In the genomic region with DNA sequence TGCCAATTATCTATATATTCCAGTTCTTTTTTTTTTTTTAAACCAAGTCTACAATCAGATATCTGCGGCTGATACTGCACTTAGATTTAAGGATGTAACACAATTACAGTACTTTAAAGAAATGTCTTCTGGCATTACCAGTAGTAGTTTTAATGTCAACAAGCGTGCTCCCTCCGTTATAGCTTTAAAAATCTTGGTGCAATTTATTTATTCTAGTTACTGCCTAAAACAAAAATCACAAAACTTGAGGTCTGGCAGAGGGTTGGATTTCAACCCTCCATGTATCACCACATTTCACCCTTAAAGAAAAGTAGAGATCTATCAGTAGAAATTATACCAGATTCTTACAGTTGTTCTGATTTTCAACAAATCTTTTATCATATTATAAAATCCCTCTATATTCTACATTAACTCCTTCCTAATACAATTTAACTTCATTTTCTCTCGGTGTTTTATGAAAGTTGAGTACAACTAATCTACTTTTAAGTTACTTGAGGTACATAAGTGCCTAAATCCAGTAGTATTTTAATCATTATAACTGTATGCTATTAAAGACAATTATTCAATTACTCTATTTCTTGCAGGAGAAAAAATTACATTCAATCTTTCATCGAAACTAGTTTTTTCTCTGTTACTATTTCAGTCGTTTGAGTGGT, we compare ENCODE assay signal across 9 cellular contexts. TPM values are rescaled to one million over a fixed set of nuclear protein-coding genes. Genes with fewer than 3 reads are reported as not detected.
A peak's percentile ranks its signal among the peaks of the same experiment; 100 is the strongest.
DNase-seq lines count a peak whose midpoint lies in the region; ATAC-seq, FAIRE-seq and TF ChIP-seq lines count a peak whose summit lies in the region.
"Had no signal": no experiment of that assay in that cellular context is flagged by ENCODE, and none has a peak within 500 bp of the region (broad histone marks: within the 10 kb centered on the region; RNA-seq: fewer than 3 reads in every experiment).

No MANE protein-coding gene starts in this region.

- no peak for FAIRE-seq in GM12892 (lab: Jason Lieb, UNC)

- peak overlapping the region; percentile 46 for H3K4me3 Mint-ChIP-seq in activated CD4-positive, alpha-beta T cell treated with anti-CD3 and anti-CD28 coated beads, Interleukin-2, amount 10 ng/mL, durations not matched to agents 24 days and 14 days

- peaks cover 33% of the 10 kb centered on the region for H3K4me1 Mint-ChIP-seq in activated CD4-positive, alpha-beta T cell treated with anti-CD3 and anti-CD28 coated beads, Interleukin-2, amount 10 ng/mL, durations not matched to agents 24 days and 14 days

- H2AFZ ChIP-seq in OCI-LY7 (ENCODE audit: low read length) = no peak overlapping the region

- H3K27ac Mint-ChIP-seq in activated CD4-positive, alpha-beta T cell treated with anti-CD3 and anti-CD28 coated beads, Interleukin-2, amount 10 ng/mL, durations not matched to agents 24 days and 14 days = no peak overlapping the region

- CTCF ChIA-PET in OCI-LY7 (lab: Charles Lee; ENCODE audit: unreplicated experiment) = interaction anchor here (0.6 kb wide), 1 partner anchor 1819 kb away, joined by 3 read pairs; no protein-coding TSS in a partner anchor

- H3K4me3 ChIP-seq in OCI-LY7 (ENCODE audit: low read depth, low read length, poor library complexity, severe bottlenecking) (no peak overlapping the region), skeletal muscle tissue (ENCODE audit: low read length in 3 of 3) (no peak overlapping the region)

- H3K9me2 ChIP-seq in OCI-LY7 (ENCODE audit: insufficient read depth, low read length) = no peaks in the 10 kb centered on the region

- H3K4me1 ChIP-seq in OCI-LY7 (ENCODE audit: insufficient read depth, low read length, poor library complexity, severe bottlenecking) (peaks cover 39% of the 10 kb centered on the region), skeletal muscle tissue (ENCODE audit: control insufficient read depth in 3 of 3, insufficient read depth in 3 of 3, low read length in 3 of 3) (peaks cover 5 to 20% (median 9%) of the 10 kb centered on the region in 3 donors)

- peak overlapping the region; percentile 55 for H3K4me2 ChIP-seq in OCI-LY7 (ENCODE audit: low read length)

- H3K36me3 ChIP-seq in OCI-LY7 (ENCODE audit: insufficient read depth, low read length) (peaks cover 7% of the 10 kb centered on the region; the same call in 1 of the 2 replicates), skeletal muscle tissue (ENCODE audit: control insufficient read depth in 3 of 3, insufficient read depth in 3 of 3, low read length in 3 of 3) (no peaks in the 10 kb centered on the region)

- H3K9me3 ChIP-seq in OCI-LY7 (ENCODE audit: low read length) (no peaks in the 10 kb centered on the region), skeletal muscle tissue (ENCODE audit: control insufficient read depth in 3 of 3, low read length in 3 of 3) (no peaks in the 10 kb centered on the region)

- peaks cover 11% of the 10 kb centered on the region for H3K36me3 Mint-ChIP-seq in activated CD4-positive, alpha-beta T cell treated with anti-CD3 and anti-CD28 coated beads, Interleukin-2, amount 10 ng/mL, durations not matched to agents 24 days and 14 days (ENCODE audit: low read depth)

- no peaks in the 10 kb centered on the region for H3K9me3 Mint-ChIP-seq in activated CD4-positive, alpha-beta T cell treated with anti-CD3 and anti-CD28 coated beads, Interleukin-2, amount 10 ng/mL, durations not matched to agents 24 days and 14 days

- ATAC-seq in HG02763 (IDR thresholded peaks at IDR 0.05; ENCODE audit: unreplicated experiment) = no peak
- ATAC-seq: activated CD4-positive, CD25-positive, alpha-beta regulatory T cell treated with anti-CD3 and anti-CD28 coated beads, Interleukin-2, amount 50 U/mL, for 24 hours had no signal

- POLR2A ChIA-PET in OCI-LY7 (lab: Charles Lee) = interaction anchor here (1.1 kb wide), 1 partner anchor 15 kb away, joined by 3 read pairs; no protein-coding TSS in a partner anchor

- H3K27ac ChIP-seq in OCI-LY7 (ENCODE audit: low read depth, low read length, poor library complexity, severe bottlenecking) (no peak overlapping the region), epithelial cell of prostate (peak overlapping the region; percentile 42), skeletal muscle tissue (ENCODE audit: low read depth, low read length) (peak overlapping the region; percentile 28)

- H3K9ac ChIP-seq in skeletal muscle tissue (ENCODE audit: low read depth in 1 of 3, low read length in 3 of 3) = peak overlapping the region; percentile 35 to 98 (median 40)

- peaks cover 12% of the 10 kb centered on the region for H3K27me3 Mint-ChIP-seq in activated CD4-positive, alpha-beta T cell treated with anti-CD3 and anti-CD28 coated beads, Interleukin-2, amount 10 ng/mL, durations not matched to agents 24 days and 14 days

- peaks cover 21% of the 10 kb centered on the region for H4K20me1 ChIP-seq in OCI-LY7 (ENCODE audit: insufficient read depth, low read length)

- no TSS peak for BruUV-seq in OCI-LY7 (replicated peaks; lab: Mats Ljungman, UMichigan)

- TF ChIP-seq CTCF in OCI-LY7 (conservative IDR thresholded peaks at IDR 0.05; ENCODE audit: low read length) = no peak

- intact Hi-C loops in activated CD4-positive, alpha-beta T cell treated with anti-CD3 and anti-CD28 coated beads, Interleukin-2, amount 10 ng/mL, durations not matched to agents 24 days and 14 days (cut with micrococcal nuclease) = loop anchor here (10.0 kb wide), 2 partner anchors 199 to 1679 kb away; partner anchors contain the start of gene TTC33
- intact Hi-C loops in OCI-LY7 (cut with micrococcal nuclease; ENCODE audit: unreplicated experiment) = loop anchor here (5.0 to 10.0 kb wide), 2 partner anchors 244 to 621 kb away; no protein-coding TSS in a partner anchor

- TF ChIP-seq POLR2A in GM12892 (IDR thresholded peaks at IDR 0.05; ENCODE audit: low read depth, low read length) = no peak

- DNase-seq in activated CD4-positive, alpha-beta T cell treated with anti-CD3 and anti-CD28 coated beads, Interleukin-2, amount 10 ng/mL, durations not matched to agents 24 days and 14 days = no peak
- DNase-seq in activated CD4-positive, alpha-beta T cell treated with anti-CD3 and anti-CD28 coated beads for 4 hours = no peak
- no peak for DNase-seq in OCI-LY7 (ENCODE audit: low spot score)
- DNase-seq in epithelial cell of prostate (ENCODE audit: low read depth, low spot score) = no peak
- DNase-seq in NCI-H1436 (lab: John Stamatoyannopoulos, UW) = no peak
- no peak for DNase-seq in GM12892 (ENCODE audit: insufficient read length)

- H3K79me2 ChIP-seq in OCI-LY7 (ENCODE audit: insufficient read depth, low read depth, low read length) = peaks cover 24% of the 10 kb centered on the region

- H3K27me3 ChIP-seq in skeletal muscle tissue (ENCODE audit: control insufficient read depth in 3 of 3, insufficient read depth in 3 of 3, low read length in 3 of 3) = no peaks in the 10 kb centered on the region

RNA-seq across cellular contexts. Expression of gene RICTOR, which starts 2.0 kb away (rescaled TPM):
- 31.1 and 34.2 TPM in 2 replicates for total RNA-seq in activated CD4-positive, alpha-beta T cell treated with anti-CD3 and anti-CD28 coated beads, Interleukin-2, amount 10 ng/mL, durations not matched to agents 24 days and 14 days
- total RNA-seq in OCI-LY7 (2014; rRNA removed; shearing (Covaris generic)) = 10.9 and 13.1 TPM in 2 replicates
- total RNA-seq in OCI-LY7 (2022) = 22.9 and 23.1 TPM in 2 replicates
- 32.9 TPM for total RNA-seq in skeletal muscle tissue
- 10.3 TPM for polyA plus RNA-seq in GM12892 (2012; ENCODE audit: missing spikeins)
